ENCODE assay signal across 18 cellular contexts in genomic region chr4:15674926-15675325, GRCh38.
"Had no signal": no experiment of that assay in that cellular context is flagged by ENCODE, and none has a peak within 500 bp of the region (broad histone marks: within the 10 kb centered on the region; RNA-seq: fewer than 3 reads in every experiment).

No MANE protein-coding gene starts in this region.

- H3K27me3 ChIP-seq: brain microvascular endothelial cell, esophagus squamous epithelium, pancreas, sigmoid colon, thyroid gland had no signal

- H3K4me1 Mint-ChIP-seq: memory B cell had no signal

- H3K4me3 Mint-ChIP-seq: activated CD4-positive, alpha-beta T cell treated with anti-CD3 and anti-CD28 coated beads, Interleukin-2, amount 10 ng/mL, durations not matched to agents 24 days and 14 days; activated CD8-positive, alpha-beta T cell treated with anti-CD3 and anti-CD28 coated beads for 36 hours; activated naive CD4-positive, alpha-beta T cell treated with anti-CD3 and anti-CD28 coated beads for 36 hours; memory B cell; naive thymus-derived CD4-positive, alpha-beta T cell had no signal

- FAIRE-seq: pancreas had no signal

- H3K27ac ChIP-seq: brain microvascular endothelial cell, coronary artery, esophagus squamous epithelium, pancreas, sigmoid colon, thyroid gland had no signal

- H3K4me3 ChIP-seq: coronary artery, esophagus squamous epithelium, mucosa of descending colon, pancreas, sigmoid colon, thyroid gland had no signal

- DNase-seq: activated CD4-positive, alpha-beta T cell treated with anti-CD3 and anti-CD28 coated beads, Interleukin-2, amount 10 ng/mL, durations not matched to agents 24 days and 14 days; activated CD8-positive, alpha-beta T cell treated with anti-CD3 and anti-CD28 coated beads for 36 hours; activated naive CD4-positive, alpha-beta T cell treated with anti-CD3 and anti-CD28 coated beads for 36 hours; activated T-cell treated with anti-CD3 and anti-CD28 coated beads, Interleukin-2, amount 50 U/mL, for 1 hour; brain microvascular endothelial cell; effector CD4-positive, alpha-beta T cell; esophagus squamous epithelium; left ventricle myocardium superior; mucosa of descending colon; naive thymus-derived CD4-positive, alpha-beta T cell; pancreas; sigmoid colon; stimulated activated CD4-positive, alpha-beta T cell treated with anti-CD3 and anti-CD28 coated beads, Interleukin-4, amount 100 ng/mL, for 4 hours; stimulated activated naive CD4-positive, alpha-beta T cell; thyroid gland had no signal

- H3K36me3 Mint-ChIP-seq: memory B cell had no signal

- H3K9me3 ChIP-seq: esophagus squamous epithelium, mucosa of descending colon, pancreas, sigmoid colon, thyroid gland had no signal

- H3K9me3 Mint-ChIP-seq: activated CD4-positive, alpha-beta T cell treated with anti-CD3 and anti-CD28 coated beads, Interleukin-2, amount 10 ng/mL, durations not matched to agents 24 days and 14 days; activated CD8-positive, alpha-beta T cell treated with anti-CD3 and anti-CD28 coated beads for 36 hours; activated naive CD4-positive, alpha-beta T cell treated with anti-CD3 and anti-CD28 coated beads for 36 hours; activated T-helper 2 cell treated with anti-CD3 and anti-CD28 coated beads, Interferon-gamma antibody, Interleukin-2, Interleukin-4, amounts not matched to agents 10 μg/mL and 5 μg/mL and 100 μg/mL, durations not matched to agents 14 hours and 24 hours and 36 hours; memory B cell; naive thymus-derived CD4-positive, alpha-beta T cell had no signal

- H3K27ac Mint-ChIP-seq: activated CD4-positive, alpha-beta T cell treated with anti-CD3 and anti-CD28 coated beads, Interleukin-2, amount 10 ng/mL, durations not matched to agents 24 days and 14 days; activated CD8-positive, alpha-beta T cell treated with anti-CD3 and anti-CD28 coated beads for 36 hours; activated naive CD4-positive, alpha-beta T cell treated with anti-CD3 and anti-CD28 coated beads for 36 hours; activated T-helper 2 cell treated with anti-CD3 and anti-CD28 coated beads, Interferon-gamma antibody, Interleukin-2, Interleukin-4, amounts not matched to agents 10 μg/mL and 5 μg/mL and 100 μg/mL, durations not matched to agents 14 hours and 24 hours and 36 hours; memory B cell; naive thymus-derived CD4-positive, alpha-beta T cell had no signal

- H3K4me1 ChIP-seq: sigmoid colon, thyroid gland had no signal

- ATAC-seq: activated CD8-positive, alpha-beta T cell treated with anti-CD3 and anti-CD28 coated beads for 36 hours; left ventricle myocardium superior; mucosa of descending colon; naive thymus-derived CD4-positive, alpha-beta T cell; pancreas had no signal

- H3K27me3 Mint-ChIP-seq: activated CD4-positive, alpha-beta T cell treated with anti-CD3 and anti-CD28 coated beads, Interleukin-2, amount 10 ng/mL, durations not matched to agents 24 days and 14 days; activated CD8-positive, alpha-beta T cell treated with anti-CD3 and anti-CD28 coated beads for 36 hours; memory B cell; naive thymus-derived CD4-positive, alpha-beta T cell had no signal

- H3K36me3 ChIP-seq: brain microvascular endothelial cell, esophagus squamous epithelium, pancreas, sigmoid colon, thyroid gland had no signal
